8 cellular contexts compared by ENCODE assay signal in genomic region chr4:156771171-156771837, GRCh38.
DNase-seq lines count a peak whose midpoint lies in the region; ATAC-seq, FAIRE-seq and TF ChIP-seq lines count a peak whose summit lies in the region.

No MANE protein-coding gene starts in this region.

- H2BK15ac ChIP-seq in IMR-90 (ENCODE audit: low read depth, low read length), result peak overlapping the region; percentile 33; the same call in 2 of the 3 replicates

- H4K5ac ChIP-seq in IMR-90 (ENCODE audit: low read depth, low read length), result peak overlapping the region; percentile 21

- peak overlapping the region; percentile 93 for H2BK20ac ChIP-seq in IMR-90 (ENCODE audit: low read depth, low read length)

- H3K9me1 ChIP-seq in IMR-90 (ENCODE audit: insufficient read depth, low read length), result peaks cover 3% of the 10 kb centered on the region; the same call in 1 of the 2 replicates

- H2AFZ ChIP-seq in IMR-90 (replicated peaks; ENCODE audit: low read length, poor library complexity), result peak overlapping the region; percentile 24
- no peak overlapping the region for H2AFZ ChIP-seq in hepatocyte

- H3K9me3 Mint-ChIP-seq in Caco-2 (ENCODE audit: unreplicated experiment) (no peaks in the 10 kb centered on the region), CD14-positive monocyte (no peaks in the 10 kb centered on the region)

- in situ Hi-C loops in IMR-90 (cut with MboI; ENCODE audit: low sequenced_read_pairs), result loop anchor here (10.0 to 25.0 kb wide), 2 partner anchors 193 to 809 kb away; partner anchors contain the start of gene CTSO

- H3K79me1 ChIP-seq in IMR-90 (ENCODE audit: low read depth in 1 of 2, low read length in 2 of 2), result peaks cover 4 to 22% of the 10 kb centered on the region in 2 experiments; a peak in 3 of 4 replicates

- TF ChIP-seq CTCF in IMR-90 (conservative IDR thresholded peaks at IDR 0.05; ENCODE audit: low read depth, low read length) (no peak), hepatocyte (IDR thresholded peaks at IDR 0.05; ENCODE audit: poor library complexity) (no peak), Caco-2 (IDR thresholded peaks at IDR 0.05; ENCODE audit: insufficient read depth in 1 of 2, low read depth in 1 of 2, low read length in 1 of 2, severe bottlenecking in 1 of 2, unreplicated experiment in 1 of 2) (no peak), CD14-positive monocyte (IDR thresholded peaks at IDR 0.05) (no peak)

- H3K4me3 Mint-ChIP-seq in Caco-2 (ENCODE audit: unreplicated experiment), result no peak overlapping the region
- H3K4me3 Mint-ChIP-seq in CD14-positive monocyte, result no peak overlapping the region

- H2AK9ac ChIP-seq in IMR-90 (replicated peaks; ENCODE audit: low read depth, low read length, poor library complexity), result no peak overlapping the region

- H3K56ac ChIP-seq in IMR-90 (ENCODE audit: extremely low read depth, insufficient read depth, low read length), result peak overlapping the region; percentile 87

- no peaks in the 10 kb centered on the region for H4K20me1 ChIP-seq in IMR-90 (ENCODE audit: insufficient read depth, low read length)
- no peaks in the 10 kb centered on the region for H4K20me1 ChIP-seq in hepatocyte (ENCODE audit: insufficient read depth, poor library complexity, severe bottlenecking)

- H3K36me3 Mint-ChIP-seq in Caco-2 (ENCODE audit: insufficient read depth, unreplicated experiment) (no peaks in the 10 kb centered on the region), CD14-positive monocyte (peaks cover 9 to 10% of the 10 kb centered on the region in 2 donors)

- no peak for TF ChIP-seq POLR2A in IMR-90 (IDR thresholded peaks at IDR 0.05; ENCODE audit: low read depth, low read length)

- H3K14ac ChIP-seq in IMR-90 (replicated peaks; ENCODE audit: low read depth, low read length), result peak overlapping the region; percentile 88

- POLR2A ChIA-PET in IMR-90 (lab: Charles Lee; ENCODE audit: unreplicated experiment) (interaction anchor here (0.6 to 0.8 kb wide), 4 partner anchors 9 to 341 kb away, joined by 4 to 13 read pairs (median 4); no protein-coding TSS in a partner anchor), Caco-2 (lab: Charles Lee) (no interaction called here)

- H3K4me2 ChIP-seq in IMR-90 (ENCODE audit: low read depth, low read length) (peak overlapping the region; percentile 52), hepatocyte (peak overlapping the region; percentile 33)

- peak overlapping the region; percentile 89; the same call in 1 of the 2 replicates for H3K23ac ChIP-seq in IMR-90 (ENCODE audit: low read depth, low read length)

- H3K36me3 ChIP-seq in IMR-90 (ENCODE audit: control insufficient read depth, insufficient read depth, low read length), result no peaks in the 10 kb centered on the region
- H3K36me3 ChIP-seq in hepatocyte (replicated peaks; ENCODE audit: insufficient read depth, low read depth), result no peaks in the 10 kb centered on the region
- H3K36me3 ChIP-seq in skeletal muscle tissue (ENCODE audit: control insufficient read depth in 3 of 3, insufficient read depth in 3 of 3, low read length in 3 of 3), result no peaks in the 10 kb centered on the region
- no peaks in the 10 kb centered on the region for H3K36me3 ChIP-seq in Caco-2 (ENCODE audit: control insufficient read depth, insufficient read depth, low read length)

- H3K9me2 ChIP-seq in hepatocyte (replicated peaks; ENCODE audit: insufficient read depth), result no peaks in the 10 kb centered on the region

- H3K27ac Mint-ChIP-seq in Caco-2 (ENCODE audit: unreplicated experiment) (no peak overlapping the region), CD14-positive monocyte (no peak overlapping the region)

- no peaks in the 10 kb centered on the region for H3K27me3 ChIP-seq in IMR-90 (ENCODE audit: control insufficient read depth, insufficient read depth, low read length)
- no peaks in the 10 kb centered on the region for H3K27me3 ChIP-seq in hepatocyte
- no peaks in the 10 kb centered on the region for H3K27me3 ChIP-seq in skeletal muscle tissue (ENCODE audit: control insufficient read depth in 3 of 3, insufficient read depth in 3 of 3, low read length in 3 of 3)
- H3K27me3 ChIP-seq in Caco-2 (replicated peaks; ENCODE audit: control insufficient read depth, insufficient read depth, low read length), result no peaks in the 10 kb centered on the region

- ATAC-seq in IMR-90 (ENCODE audit: low read depth), result peak; percentile 69
- ATAC-seq in GM19397 (IDR thresholded peaks at IDR 0.05; ENCODE audit: unreplicated experiment), result no peak

- H3K9me3 ChIP-seq in IMR-90 (ENCODE audit: control insufficient read depth, insufficient read depth, low read length) (no peaks in the 10 kb centered on the region), hepatocyte (ENCODE audit: low read depth) (no peaks in the 10 kb centered on the region), skeletal muscle tissue (ENCODE audit: control insufficient read depth in 3 of 3, low read length in 3 of 3) (no peaks in the 10 kb centered on the region), Caco-2 (no peaks in the 10 kb centered on the region)

- H2BK120ac ChIP-seq in IMR-90 (ENCODE audit: low read depth, low read length), result peak overlapping the region; percentile 89

- peak overlapping the region; percentile 85 for H3K4ac ChIP-seq in IMR-90 (ENCODE audit: low read depth, low read length)

- DNase-seq in IMR-90, result peak; percentile 69
- DNase-seq in hepatocyte (ENCODE audit: low spot score), result no peak
- no peak for DNase-seq in Caco-2
- no peak for DNase-seq in CD14-positive monocyte (ENCODE audit: low spot score)

- H2AK5ac ChIP-seq in IMR-90 (ENCODE audit: low read depth, low read length), result peak overlapping the region; percentile 24; the same call in 1 of the 2 replicates

- H3K4me3 ChIP-seq in IMR-90 (ENCODE audit: insufficient read depth, low read depth, low read length) (no peak overlapping the region), hepatocyte (no peak overlapping the region), skeletal muscle tissue (ENCODE audit: low read length in 3 of 3) (peak overlapping the region; percentile 51 to 66 (median 60)), Caco-2 (ENCODE audit: low read depth, low read length) (no peak overlapping the region)

- peak overlapping the region; percentile 53 for H3K9ac ChIP-seq in IMR-90 (ENCODE audit: low read depth, low read length)
- peak overlapping the region; percentile 52 to 66 (median 64) for H3K9ac ChIP-seq in skeletal muscle tissue (ENCODE audit: low read depth in 1 of 3, low read length in 3 of 3)

- intact Hi-C loops in IMR-90 (cut with micrococcal nuclease) (loop anchor here (5.0 to 10.0 kb wide), 3 partner anchors 294 to 607 kb away; no protein-coding TSS in a partner anchor), Caco-2 (cut with micrococcal nuclease; ENCODE audit: unreplicated experiment) (no loop called here), CD14-positive monocyte (cut with micrococcal nuclease) (no loop called here)

- peak overlapping the region; percentile 98 for H2BK5ac ChIP-seq in IMR-90 (ENCODE audit: low read depth, low read length, poor library complexity, severe bottlenecking)

- peaks cover 5% of the 10 kb centered on the region for H3K79me2 ChIP-seq in hepatocyte

- WGBS in IMR-90 (ENCODE audit: extremely low coverage in 2 of 2, insufficient read length in 1 of 2), 2 experiments, result 0% methylated on average over 1 of the region's 6 CpGs; no CpG with 5 or more reads in 1 of the 2 experiments
- 49% methylated on average over 6 of the region's 6 CpGs for WGBS in hepatocyte (ENCODE audit: low lambda C conversion rate, missing lambda C conversion rate)

- H4K8ac ChIP-seq in IMR-90 (ENCODE audit: low read depth in 2 of 2, low read length in 2 of 2), result peak overlapping the region; percentile 19 to 80

- H3K27me3 Mint-ChIP-seq in Caco-2 (ENCODE audit: insufficient read depth, unreplicated experiment), result no peaks in the 10 kb centered on the region
- H3K27me3 Mint-ChIP-seq in CD14-positive monocyte (ENCODE audit: low read depth in 3 of 3), result no peaks in the 10 kb centered on the region

- H3K18ac ChIP-seq in IMR-90 (ENCODE audit: low read depth, low read length), result peak overlapping the region; percentile 67

- H4K91ac ChIP-seq in IMR-90 (ENCODE audit: insufficient read depth, low read depth, low read length), result peak overlapping the region; percentile 70

- dilution Hi-C loops in IMR-90 (cut with HindIII; ENCODE audit: low sequenced_read_pairs, unreplicated experiment), result no loop called here

- BruUV-seq in IMR-90 (replicated peaks; lab: Mats Ljungman, UMichigan), result no TSS peak
- no TSS peak for BruUV-seq in Caco-2 (replicated peaks; lab: Mats Ljungman, UMichigan)

- no peak for TF ChIP-seq RAD21 in IMR-90 (IDR thresholded peaks at IDR 0.05; ENCODE audit: low read length)

- H3K4me1 Mint-ChIP-seq in Caco-2 (ENCODE audit: low read depth, unreplicated experiment) (peaks cover 10% of the 10 kb centered on the region), CD14-positive monocyte (peaks cover 17% of the 10 kb centered on the region)

- FAIRE-seq in A204.1 (lab: Jason Lieb, UNC) (peak; percentile 100), TTC549 (lab: Jason Lieb, UNC) (peak; percentile 90)

- H3K27ac ChIP-seq in IMR-90 (ENCODE audit: insufficient read depth, low read length) (peak overlapping the region; percentile 91), hepatocyte (peak overlapping the region; percentile 49), skeletal muscle tissue (ENCODE audit: low read depth, low read length) (peak overlapping the region; percentile 83)

- H3K4me1 ChIP-seq in IMR-90 (ENCODE audit: control insufficient read depth, insufficient read depth, low read length), result peaks cover 10% of the 10 kb centered on the region
- peaks cover 20% of the 10 kb centered on the region for H3K4me1 ChIP-seq in hepatocyte (ENCODE audit: insufficient read depth)
- H3K4me1 ChIP-seq in skeletal muscle tissue (ENCODE audit: control insufficient read depth in 3 of 3, insufficient read depth in 3 of 3, low read length in 3 of 3), result peaks cover 9 to 25% (median 22%) of the 10 kb centered on the region in 3 donors
- no peaks in the 10 kb centered on the region for H3K4me1 ChIP-seq in Caco-2

- CTCF ChIA-PET in IMR-90 (lab: Yijun Ruan, JAX), result interaction anchor here (0.5 to 2.0 kb wide), 4 partner anchors 108 to 274 kb away, joined by 3 to 5 read pairs (median 4); no protein-coding TSS in a partner anchor
- CTCF ChIA-PET in Caco-2 (lab: Charles Lee), result no interaction called here

TF ChIP-seq in IMR-90, 13 proteins besides CTCF, POLR2A, EP300 and RAD21 (continues in another document):
- TF ChIP-seq CHD1 (IDR thresholded peaks at IDR 0.05; ENCODE audit: low read depth, low read length), result no peak
- TF ChIP-seq MXI1 (IDR thresholded peaks at IDR 0.05; ENCODE audit: borderline replicate concordance, low read depth, low read length), result no peak
- 0 out of 2 replicates have a peak, but pooled peaks have one; percentile 60 for TF ChIP-seq CEBPB (IDR thresholded peaks at IDR 0.05; ENCODE audit: low read depth, low read length)
- TF ChIP-seq MAZ (IDR thresholded peaks at IDR 0.05; ENCODE audit: borderline replicate concordance, low read depth, low read length), result no peak
- no peak for TF ChIP-seq MAFK (IDR thresholded peaks at IDR 0.05; ENCODE audit: low read depth, low read length)

Comparison
In these comparisons a context has a peak if more than half of its experiments do, and no peak if none do; other contexts are left out.
1. H3K4me3 ChIP-seq: peak in skeletal muscle tissue (3 of 3); none in IMR-90 (single experiment), hepatocyte (single experiment) and Caco-2 (single experiment).
2. Peak in every context shown above with its lines, with median percentiles within 50 percentile points of each other: H3K27ac ChIP-seq.